15 cellular contexts compared by ENCODE assay signal in the genomic region with DNA sequence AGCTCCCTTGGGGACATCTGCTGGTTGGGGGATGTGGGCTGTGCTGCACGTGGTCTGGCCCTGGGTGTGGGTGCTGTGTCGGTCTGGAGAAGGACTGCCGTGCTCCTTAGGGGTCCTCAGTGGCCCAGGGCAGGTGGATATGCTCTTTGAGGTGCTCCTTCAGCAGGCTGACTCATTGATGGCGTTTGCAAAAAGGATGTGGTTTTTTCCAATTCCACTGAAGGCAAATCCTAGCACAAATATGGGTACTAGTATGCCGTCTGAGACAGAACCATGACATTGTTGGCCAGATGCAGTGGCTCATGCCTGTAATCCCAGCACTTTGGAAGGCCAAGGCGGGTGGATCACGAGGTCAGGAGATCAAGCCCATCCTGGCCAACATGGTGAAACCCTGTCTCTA. TPM values are rescaled to one million over a fixed set of nuclear protein-coding genes. Genes with fewer than 3 reads are reported as not detected.
DNase-seq lines count a peak whose midpoint lies in the region; ATAC-seq and TF ChIP-seq lines count a peak whose summit lies in the region.
"Had no signal": no experiment of that assay in that cellular context is flagged by ENCODE, and none has a peak within 500 bp of the region (broad histone marks: within the 10 kb centered on the region; RNA-seq: fewer than 3 reads in every experiment).

No MANE protein-coding gene starts in this region.

- POLR2A ChIA-PET in MCF 10A (lab: Yijun Ruan, JAX) = no interaction called here
- POLR2A ChIA-PET in T-cell (lab: Charles Lee) = no interaction called here

- H3K4me1 ChIP-seq in breast epithelium = peaks cover 3 to 10% of the 10 kb centered on the region in 2 donors

- no peaks in the 10 kb centered on the region for H3K36me3 ChIP-seq in breast epithelium

- H3K27ac Mint-ChIP-seq in MCF 10A (ENCODE audit: low read depth, unreplicated experiment) (peak overlapping the region; percentile 87), T-cell (no peak overlapping the region)
- H3K27ac Mint-ChIP-seq: effector memory CD8-positive, alpha-beta T cell had no signal

- H3K4me3 ChIP-seq in breast epithelium = no peak overlapping the region
- H3K4me3 ChIP-seq in astrocyte of the spinal cord (ENCODE audit: low read depth, low read length) = no peak overlapping the region
- H3K4me3 ChIP-seq: esophagus squamous epithelium had no signal

- peaks cover 28% of the 10 kb centered on the region for H3K36me3 Mint-ChIP-seq in MCF 10A (ENCODE audit: insufficient read depth, unreplicated experiment)
- peaks cover 22% of the 10 kb centered on the region for H3K36me3 Mint-ChIP-seq in T-cell

- no TSS peak for BruUV-seq in MCF 10A (replicated peaks; lab: Mats Ljungman, UMichigan)

- H3K4me1 Mint-ChIP-seq in MCF 10A (ENCODE audit: insufficient read depth, unreplicated experiment) (peaks cover 23% of the 10 kb centered on the region), T-cell (peaks cover 37 to 43% (median 38%) of the 10 kb centered on the region in 3 donors)

- TF ChIP-seq CTCF in MCF 10A (IDR thresholded peaks at IDR 0.05; ENCODE audit: unreplicated experiment) = no peak
- TF ChIP-seq CTCF in breast epithelium (IDR thresholded peaks at IDR 0.05) = no peak
- no peak for TF ChIP-seq CTCF in astrocyte of the spinal cord (IDR thresholded peaks at IDR 0.05; ENCODE audit: low read depth, low read length)

- intact Hi-C loops in MCF 10A (cut with micrococcal nuclease) = no loop called here
- intact Hi-C loops in breast epithelium (cut with DNase I; ENCODE audit: low total_unique reads) = no loop called here

- H3K4me3 Mint-ChIP-seq in MCF 10A (ENCODE audit: unreplicated experiment) (no peak overlapping the region), T-cell (no peak overlapping the region)
- H3K4me3 Mint-ChIP-seq: effector memory CD8-positive, alpha-beta T cell had no signal

- H3K9me3 Mint-ChIP-seq in MCF 10A (ENCODE audit: unreplicated experiment) (no peaks in the 10 kb centered on the region), T-cell (no peaks in the 10 kb centered on the region)
- H3K9me3 Mint-ChIP-seq: effector memory CD8-positive, alpha-beta T cell had no signal

- H3K27me3 Mint-ChIP-seq in MCF 10A (ENCODE audit: insufficient read depth, unreplicated experiment) = no peaks in the 10 kb centered on the region
- H3K27me3 Mint-ChIP-seq in T-cell = no peaks in the 10 kb centered on the region
- H3K27me3 Mint-ChIP-seq: effector memory CD8-positive, alpha-beta T cell had no signal

- in situ Hi-C loops in astrocyte of the spinal cord (cut with HindIII; ENCODE audit: low sequenced_read_pairs) = no loop called here

- DNase-seq in MCF 10A (ENCODE audit: unreplicated experiment) (no peak), breast epithelium (ENCODE audit: low spot score in 2 of 2) (no peak), HT1080 (ENCODE audit: low read depth) (peak; percentile 81), astrocyte of the spinal cord (ENCODE audit: low read depth, low spot score) (peak; percentile 42), NCI-H510A treated with DMSO at 0.1 percent for 48 hours (lab: John Stamatoyannopoulos, UW) (no peak), T-cell (no peak)
- DNase-seq in stimulated activated CD8-positive, alpha-beta memory T cell treated with anti-CD3 and anti-CD28 coated beads, Interleukin-4, amount 100 ng/mL, for 48 hours = peak; percentile 30
- DNase-seq: Caco-2; effector memory CD8-positive, alpha-beta T cell; esophagus squamous epithelium; glutamatergic neuron; NCI-H1436 treated with DMSO at 0.1 percent for 48 hours; NCI-H2171; NCI-H69 had no signal

- H3K27ac ChIP-seq in breast epithelium = no peak overlapping the region
- H3K27ac ChIP-seq: esophagus squamous epithelium had no signal

- no peak for TF ChIP-seq POLR2A in breast epithelium (IDR thresholded peaks at IDR 0.05)

- no peaks in the 10 kb centered on the region for H3K27me3 ChIP-seq in breast epithelium
- H3K27me3 ChIP-seq: esophagus squamous epithelium had no signal

- ATAC-seq in HG03565 (IDR thresholded peaks at IDR 0.05; ENCODE audit: unreplicated experiment) (no peak), T-cell (replicated peaks in 1 of 4) (no peak)
- ATAC-seq: effector memory CD8-positive, alpha-beta T cell had no signal

- CTCF ChIA-PET in MCF 10A (lab: Yijun Ruan, JAX) (no interaction called here), T-cell (lab: Charles Lee) (no interaction called here)

- H3K9me3 ChIP-seq in breast epithelium = no peaks in the 10 kb centered on the region
- H3K9me3 ChIP-seq: Caco-2, esophagus squamous epithelium had no signal

RNA-seq across cellular contexts. Expression of a gene that starts 3.3 kb away (rescaled TPM):
- total RNA-seq in MCF 10A (2022) (38.9 and 43.9 TPM in 2 replicates), breast epithelium (10 to 100 TPM; 39.4 to 50.9 (median 43.6) TPM), T-cell (10 to 100 TPM; 46.6 to 61.2 (median 53.8) TPM)
- total RNA-seq in HT1080 (2014; rRNA removed; shearing (Covaris generic)) = 81.7 and 87.6 TPM in 2 replicates
- 96.4 and 98.9 TPM in 2 replicates for polyA plus RNA-seq in HT1080 (2015; cell fraction: cytosol; rRNA removed)
- polyA plus RNA-seq in HT1080 (2015; cell fraction: nucleus; rRNA removed) = 58.5 and 66.5 TPM in 2 replicates

RNA-seq across cellular contexts. Expression of a gene that starts 4.3 kb away (rescaled TPM):
- total RNA-seq in MCF 10A (2022) (9.0 and 19.4 TPM in 2 replicates), breast epithelium (1 to 10 TPM; 4.3 to 7.3 (median 6.6) TPM), T-cell (100 to 1,000 TPM in 4 of 5 donors, 10 to 100 TPM in 1; 80.5 to 272 (median 167) TPM)
- total RNA-seq in HT1080 (2014; rRNA removed; shearing (Covaris generic)) = 6.7 and 7.2 TPM in 2 replicates
- polyA plus RNA-seq in HT1080 (2015; cell fraction: cytosol; rRNA removed) = 3.1 and 3.8 TPM in 2 replicates
- 24.5 and 29.0 TPM in 2 replicates for polyA plus RNA-seq in HT1080 (2015; cell fraction: nucleus; rRNA removed)

RNA-seq across cellular contexts. Expression of a gene that starts 34.9 kb away (rescaled TPM):
- 0.14 and 0.15 TPM in 2 replicates for total RNA-seq in MCF 10A (2022)
- total RNA-seq in breast epithelium = 1 to 10 TPM in 1 of 3 donors, under 1 TPM in 1, not detected in 1; 0.98 to 1.6 TPM
- 0.53 and 2.4 TPM in 2 replicates for total RNA-seq in HT1080 (2014; rRNA removed; shearing (Covaris generic))
- polyA plus RNA-seq in HT1080 (2015; cell fraction: cytosol; rRNA removed) = 7.2 and 7.7 TPM in 2 replicates
- 3.7 and 5.6 TPM in 2 replicates for polyA plus RNA-seq in HT1080 (2015; cell fraction: nucleus; rRNA removed)
- total RNA-seq in T-cell = under 1 TPM in 3 of 5 donors, not detected in 2; 0.53 to 0.60 (median 0.53) TPM

RNA-seq across cellular contexts. Expression of a gene that starts 51.5 kb away (rescaled TPM):
- total RNA-seq in MCF 10A (2022) = 29.9 and 34.3 TPM in 2 replicates
- 10 to 100 TPM; 35.7 to 54.6 (median 50.2) TPM for total RNA-seq in breast epithelium
- total RNA-seq in HT1080 (2014; rRNA removed; shearing (Covaris generic)) = 39.2 and 43.0 TPM in 2 replicates
- polyA plus RNA-seq in HT1080 (2015; cell fraction: cytosol; rRNA removed) = 34.3 and 43.6 TPM in 2 replicates
- polyA plus RNA-seq in HT1080 (2015; cell fraction: nucleus; rRNA removed) = 73.6 and 75.4 TPM in 2 replicates
- total RNA-seq in T-cell = 100 to 1,000 TPM in 4 of 5 donors, 10 to 100 TPM in 1; 78.7 to 171 (median 109) TPM

Comparison
In these comparisons a context has a peak if more than half of its experiments do, and no peak if none do; other contexts are left out.
1. DNase-seq: peak in HT1080 (single experiment), astrocyte of the spinal cord (single experiment) and stimulated activated CD8-positive, alpha-beta memory T cell treated with anti-CD3 and anti-CD28 coated beads, Interleukin-4, amount 100 ng/mL, for 48 hours (single experiment); none in MCF 10A (single experiment), breast epithelium (0 of 2), NCI-H510A treated with DMSO at 0.1 percent for 48 hours (single experiment) and T-cell (0 of 34).